1 cellular context compared by ENCODE assay signal in the genomic region with DNA sequence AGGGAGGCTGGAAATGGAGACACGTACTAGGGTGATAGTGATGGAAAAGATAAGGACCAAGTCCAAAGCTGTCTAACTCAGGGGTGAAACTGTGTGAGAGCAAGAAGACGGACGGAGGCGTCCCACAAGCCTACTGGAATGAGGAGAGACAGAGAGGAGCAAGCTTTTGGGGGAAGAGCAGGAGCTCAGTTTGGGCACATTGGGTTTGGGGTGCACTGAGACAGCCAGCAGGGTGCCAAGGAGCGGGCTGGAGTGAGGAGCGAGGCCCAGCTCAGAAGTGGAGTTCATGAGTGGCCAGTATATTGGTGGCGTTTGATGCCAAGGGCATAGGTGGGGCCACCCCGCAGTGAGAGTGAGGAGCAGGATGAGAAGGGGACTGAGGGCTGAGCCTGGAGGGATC.
TF ChIP-seq lines count a peak whose summit lies in the region.

No MANE protein-coding gene starts in this region.

TF ChIP-seq in GM23338, 12 proteins besides CTCF, POLR2A, EP300 and RAD21 (continued from another document):
- TF ChIP-seq EZH2 (IDR thresholded peaks at IDR 0.05; ENCODE audit: low read depth, unreplicated experiment) (no peak), CREB1 (CRISPR knock-in tag; IDR thresholded peaks at IDR 0.05; ENCODE audit: low read depth) (no peak)
TF ChIP-seq in GM23338: peak in this region for 0.
